ENCODE assay signal across 8 cellular contexts in the genomic region with DNA sequence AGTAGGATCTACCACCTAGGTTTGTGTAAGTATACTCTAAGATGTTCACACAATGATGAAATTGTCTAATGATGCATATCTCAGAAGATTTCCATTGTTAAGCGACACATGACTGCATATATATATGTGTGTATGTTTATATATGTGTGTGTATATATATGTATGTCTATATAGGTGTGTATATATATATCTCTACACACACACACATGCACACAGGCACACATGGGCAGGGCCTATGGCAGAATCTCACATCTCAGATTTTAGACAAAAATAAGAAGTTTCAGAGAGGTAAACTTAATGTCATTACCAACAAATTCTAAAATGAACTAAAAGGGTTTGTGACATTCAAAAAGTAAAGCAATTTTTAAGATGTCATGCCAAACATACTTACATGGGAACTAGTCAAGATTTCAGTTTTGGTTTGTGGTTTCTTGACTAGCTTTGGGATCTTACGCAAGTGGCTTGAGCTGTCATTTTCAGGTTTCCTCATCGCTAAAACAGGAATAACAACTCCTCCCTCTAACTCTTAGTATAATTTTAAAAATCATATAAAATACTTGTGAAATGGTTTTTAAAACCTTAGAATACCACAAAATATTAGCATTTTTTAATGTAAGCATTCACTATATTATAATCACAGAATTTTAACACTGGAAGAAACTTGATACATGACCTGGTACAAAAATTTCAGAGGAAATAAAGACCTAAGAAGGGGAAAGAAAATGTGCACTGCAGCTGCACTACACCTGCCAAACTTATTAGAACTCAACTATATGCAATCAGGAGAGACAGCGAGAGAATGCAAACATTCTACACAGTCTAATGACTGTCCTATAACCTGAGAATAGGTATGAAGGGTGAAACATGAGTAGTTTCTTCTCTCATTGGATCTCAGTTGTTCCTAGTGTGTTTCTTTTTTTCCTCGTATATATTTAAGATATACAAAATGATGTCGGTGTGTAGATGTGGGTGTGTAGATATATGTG.
DNase-seq lines count a peak whose midpoint lies in the region; ATAC-seq and TF ChIP-seq lines count a peak whose summit lies in the region.

No MANE protein-coding gene starts in this region.

- ATAC-seq in GM21360 (IDR thresholded peaks at IDR 0.05; ENCODE audit: unreplicated experiment) (peak; percentile 69), HG03460 (IDR thresholded peaks at IDR 0.05; ENCODE audit: unreplicated experiment) (peak; percentile 57)

- TF ChIP-seq CTCF in choroid plexus epithelial cell (conservative IDR thresholded peaks at IDR 0.05; ENCODE audit: low read depth, low read length), result no peak

- DNase-seq in GF-D8 (lab: John Stamatoyannopoulos, UW) (peak; percentile 63), choroid plexus epithelial cell (ENCODE audit: low read depth) (peak; percentile 76), HuH-7.5 (ENCODE audit: low spot score) (no peak), activated gamma-delta T cell (lab: John Stamatoyannopoulos, UW) (no peak), DMS 273 treated with DMSO at 0.1 percent for 48 hours (lab: John Stamatoyannopoulos, UW) (no peak), NCI-H82 treated with DMSO at 0.1 percent for 48 hours (lab: John Stamatoyannopoulos, UW; ENCODE audit: unreplicated experiment) (no peak)

- H3K4me3 ChIP-seq in choroid plexus epithelial cell (ENCODE audit: low read depth, low read length), result no peak overlapping the region

Comparison
In these comparisons a context has a peak if more than half of its experiments do, and no peak if none do; other contexts are left out.
1. DNase-seq: peak in GF-D8 (single experiment) and choroid plexus epithelial cell (single experiment); none in HuH-7.5 (single experiment), activated gamma-delta T cell (single experiment), DMS 273 treated with DMSO at 0.1 percent for 48 hours (single experiment) and NCI-H82 treated with DMSO at 0.1 percent for 48 hours (single experiment).